14 cellular contexts compared by ENCODE assay signal in the genomic region with DNA sequence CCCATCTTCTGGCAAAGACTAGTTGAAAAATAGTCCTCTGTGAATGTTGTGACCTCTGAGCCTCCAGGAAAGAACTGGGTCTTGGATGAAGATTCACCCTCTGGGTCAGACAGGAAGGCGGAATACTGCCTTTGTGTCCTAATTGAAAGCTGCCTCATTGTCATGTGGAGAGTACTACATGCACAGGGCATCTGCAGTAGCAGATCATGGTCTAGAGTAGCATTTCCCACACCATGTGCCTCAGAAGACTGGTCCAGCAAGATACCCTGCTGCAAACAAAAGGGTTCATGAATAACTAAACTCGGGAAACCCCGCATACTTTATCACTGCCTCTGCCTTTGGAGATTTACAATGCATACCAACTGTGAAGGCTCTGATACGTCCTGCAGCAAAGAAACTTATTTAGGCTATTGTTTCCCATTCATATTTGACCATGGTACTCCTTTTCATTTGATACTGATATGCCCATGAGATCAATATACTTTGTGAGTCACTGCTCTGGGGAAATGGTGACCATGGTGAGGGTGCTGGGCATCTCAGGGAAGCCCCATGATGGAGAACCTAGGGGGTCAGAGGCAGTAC. TPM values are rescaled to one million over a fixed set of nuclear protein-coding genes. Genes with fewer than 3 reads are reported as not detected.
DNase-seq lines count a peak whose midpoint lies in the region; ATAC-seq, FAIRE-seq and TF ChIP-seq lines count a peak whose summit lies in the region.
"Had no signal": no experiment of that assay in that cellular context is flagged by ENCODE, and none has a peak within 500 bp of the region (broad histone marks: within the 10 kb centered on the region; RNA-seq: fewer than 3 reads in every experiment).

No MANE protein-coding gene starts in this region.

- FAIRE-seq in GM12878 (lab: Jason Lieb, UNC), result no peak

- CTCF ChIA-PET in GM12878 (lab: Yijun Ruan, JAX), result interaction anchor here (0.8 kb wide), 1 partner anchor 36 kb away, joined by 5 read pairs; no protein-coding TSS in a partner anchor
- CTCF ChIA-PET in naive thymus-derived CD4-positive, alpha-beta T cell (lab: Charles Lee), result interaction anchor here (1.2 to 1.4 kb wide), 3 partner anchors 20 to 133 kb away, joined by 3 to 6 read pairs (median 5); partner anchors contain the start of genes IRAK2 and SEC13
- CTCF ChIA-PET in Caco-2 (lab: Charles Lee), result interaction anchor here (1.4 kb wide), 1 partner anchor 17 kb away, joined by 4 read pairs; no protein-coding TSS in a partner anchor

- intact Hi-C loops in GM12878 (cut with micrococcal nuclease; ENCODE audit: unreplicated experiment), result no loop called here
- intact Hi-C loops in naive thymus-derived CD4-positive, alpha-beta T cell (cut with micrococcal nuclease), result no loop called here
- intact Hi-C loops in Caco-2 (cut with micrococcal nuclease; ENCODE audit: unreplicated experiment), result no loop called here

- no peaks in the 10 kb centered on the region for H3K27me3 Mint-ChIP-seq in naive thymus-derived CD4-positive, alpha-beta T cell
- no peaks in the 10 kb centered on the region for H3K27me3 Mint-ChIP-seq in Caco-2 (ENCODE audit: insufficient read depth, unreplicated experiment)

- TF ChIP-seq POLR2A in GM12878 (IDR thresholded peaks at IDR 0.05; ENCODE audit: low read depth, low read length) (no peak), Peyer's patch (IDR thresholded peaks at IDR 0.05) (no peak)

- no peaks in the 10 kb centered on the region for H3K79me2 ChIP-seq in Loucy (ENCODE audit: insufficient read depth, low read length)
- H3K79me2 ChIP-seq in GM12878 (ENCODE audit: control insufficient read depth, insufficient read depth, low read length), result no peaks in the 10 kb centered on the region
- H3K79me2 ChIP-seq in Karpas-422 (ENCODE audit: low read length), result no peaks in the 10 kb centered on the region

- H3K27ac Mint-ChIP-seq in naive thymus-derived CD4-positive, alpha-beta T cell, result peak overlapping the region in 7 of 9 donors; percentile 47 to 95 (median 86)
- no peak overlapping the region for H3K27ac Mint-ChIP-seq in Caco-2 (ENCODE audit: unreplicated experiment)

- no peak for TF ChIP-seq EP300 in GM12878 (IDR thresholded peaks at IDR 0.05; ENCODE audit: borderline replicate concordance in 1 of 2, control insufficient read depth in 1 of 2, low read depth in 2 of 2, low read length in 2 of 2)

- no peaks in the 10 kb centered on the region for H3K9me3 Mint-ChIP-seq in naive thymus-derived CD4-positive, alpha-beta T cell
- no peaks in the 10 kb centered on the region for H3K9me3 Mint-ChIP-seq in Caco-2 (ENCODE audit: unreplicated experiment)

- no peaks in the 10 kb centered on the region for H3F3A ChIP-seq in Loucy (ENCODE audit: low read depth)

- no peak for TF ChIP-seq RAD21 in GM12878 (IDR thresholded peaks at IDR 0.05; ENCODE audit: insufficient read depth, low read depth, low read length)

- WGBS in GM12878 (ENCODE audit: insufficient coverage, insufficient replicate concordance, low lambda C conversion rate, missing lambda C conversion rate), result 69% methylated on average over 4 of the region's 4 CpGs

- TF ChIP-seq CTCF in Loucy (conservative IDR thresholded peaks at IDR 0.05; ENCODE audit: low read length) (no peak), GM12878 (IDR thresholded peaks at IDR 0.05 in 2 of 3, conservative IDR thresholded peaks at IDR 0.05 in 1 of 3; ENCODE audit: control insufficient read depth in 2 of 3, extremely low read depth in 1 of 3, insufficient read depth in 1 of 3, low read depth in 3 of 3, low read length in 3 of 3) (no peak), Caco-2 (IDR thresholded peaks at IDR 0.05; ENCODE audit: insufficient read depth in 1 of 2, low read depth in 1 of 2, low read length in 1 of 2, severe bottlenecking in 1 of 2, unreplicated experiment in 1 of 2) (no peak), Peyer's patch (IDR thresholded peaks at IDR 0.05) (no peak)

- peaks cover 0 to 28% (median 0%) of the 10 kb centered on the region in 5 donors for H3K36me3 Mint-ChIP-seq in naive thymus-derived CD4-positive, alpha-beta T cell
- H3K36me3 Mint-ChIP-seq in Caco-2 (ENCODE audit: insufficient read depth, unreplicated experiment), result peaks cover 6% of the 10 kb centered on the region

- H3K9ac ChIP-seq in BLaER1 treated with 17β-estradiol and CSF1 and Interleukin-3, amounts not matched to agents 10 nM and 100 nM, result peak overlapping the region; percentile 41 to 90 (median 85); a peak in 19 of 22 replicates
- H3K9ac ChIP-seq in Loucy (ENCODE audit: low read depth, low read length, poor library complexity, severe bottlenecking), result no peak overlapping the region
- H3K9ac ChIP-seq in GM12878 (ENCODE audit: control insufficient read depth, insufficient read depth, low read length), result no peak overlapping the region
- no peak overlapping the region for H3K9ac ChIP-seq in Karpas-422 (ENCODE audit: low read length)

- H3K9me3 ChIP-seq in BLaER1 treated with 17β-estradiol and CSF1 and Interleukin-3, amounts not matched to agents 10 nM and 100 nM (replicated peaks in 1 of 11), result no peaks in the 10 kb centered on the region
- H3K9me3 ChIP-seq in Loucy (ENCODE audit: insufficient read depth, low read depth, low read length) (no peaks in the 10 kb centered on the region), GM12878 (replicated peaks; ENCODE audit: control insufficient read depth, insufficient read depth, low read length) (no peaks in the 10 kb centered on the region), Karpas-422 (ENCODE audit: low read length) (no peaks in the 10 kb centered on the region), Caco-2 (no peaks in the 10 kb centered on the region), Peyer's patch (no peaks in the 10 kb centered on the region)
- no peaks in the 10 kb centered on the region for H3K9me3 ChIP-seq in naive thymus-derived CD4-positive, alpha-beta T cell (ENCODE audit: control insufficient read depth in 2 of 3, low read length in 3 of 3)
- H3K9me3 ChIP-seq: prostate gland, SJCRH30, vagina had no signal

- H3K4me1 Mint-ChIP-seq in naive thymus-derived CD4-positive, alpha-beta T cell, result peaks cover 38 to 73% (median 63%) of the 10 kb centered on the region in 7 donors
- peaks cover 18% of the 10 kb centered on the region for H3K4me1 Mint-ChIP-seq in Caco-2 (ENCODE audit: low read depth, unreplicated experiment)

- peak overlapping the region; percentile 70 to 97 (median 93) for H3K4me2 ChIP-seq in BLaER1 treated with 17β-estradiol and CSF1 and Interleukin-3, amounts not matched to agents 10 nM and 100 nM
- H3K4me2 ChIP-seq in Loucy (ENCODE audit: low read depth, low read length, poor library complexity, severe bottlenecking), result no peak overlapping the region
- H3K4me2 ChIP-seq in GM12878 (ENCODE audit: control insufficient read depth, insufficient read depth), result no peak overlapping the region
- H3K4me2 ChIP-seq in Karpas-422 (ENCODE audit: low read depth, low read length, poor library complexity, severe bottlenecking), result no peak overlapping the region

- no peaks in the 10 kb centered on the region for H3K27me3 ChIP-seq in BLaER1 treated with 17β-estradiol and CSF1 and Interleukin-3, amounts not matched to agents 10 nM and 100 nM
- H3K27me3 ChIP-seq in Loucy (ENCODE audit: insufficient read depth, low read length, poor library complexity, severe bottlenecking) (no peaks in the 10 kb centered on the region), GM12878 (replicated peaks in 1 of 2; ENCODE audit: control insufficient read depth in 2 of 2, insufficient read depth in 2 of 2, low read length in 1 of 2) (no peaks in the 10 kb centered on the region), Karpas-422 (ENCODE audit: low read length) (no peaks in the 10 kb centered on the region), Caco-2 (replicated peaks; ENCODE audit: control insufficient read depth, insufficient read depth, low read length) (no peaks in the 10 kb centered on the region), Peyer's patch (no peaks in the 10 kb centered on the region)
- H3K27me3 ChIP-seq in naive thymus-derived CD4-positive, alpha-beta T cell (ENCODE audit: control insufficient read depth in 2 of 2, insufficient read depth in 2 of 2, low read length in 2 of 2), result no peaks in the 10 kb centered on the region
- H3K27me3 ChIP-seq: SJCRH30, vagina had no signal

- H2AFZ ChIP-seq in Loucy (ENCODE audit: low read length) (0 out of 2 replicates have a peak overlapping the region, but pooled peaks have one; percentile 10), GM12878 (ENCODE audit: control insufficient read depth, low read depth, low read length) (no peak overlapping the region), Karpas-422 (ENCODE audit: low read length) (no peak overlapping the region)

- H3K27ac ChIP-seq in BLaER1 treated with 17β-estradiol and CSF1 and Interleukin-3, amounts not matched to agents 10 nM and 100 nM, result peak overlapping the region; percentile 77 to 99 (median 98); a peak in 21 of 22 replicates
- H3K27ac ChIP-seq in GM12878 (ENCODE audit: control insufficient read depth, insufficient read depth), result no peak overlapping the region
- H3K27ac ChIP-seq in naive thymus-derived CD4-positive, alpha-beta T cell (ENCODE audit: low read depth, low read length), result no peak overlapping the region
- H3K27ac ChIP-seq in Karpas-422 (ENCODE audit: low read length), result no peak overlapping the region
- H3K27ac ChIP-seq in Peyer's patch, result no peak overlapping the region
- H3K27ac ChIP-seq: SJCRH30, VCaP had no signal

- peak overlapping the region in 6 of 10 donors; percentile 34 to 81 (median 44) for H3K4me3 Mint-ChIP-seq in naive thymus-derived CD4-positive, alpha-beta T cell
- H3K4me3 Mint-ChIP-seq in Caco-2 (ENCODE audit: unreplicated experiment), result no peak overlapping the region

- RAD21 ChIA-PET in GM12878 (lab: Charles Lee; ENCODE audit: unreplicated experiment), result interaction anchor here (1.3 to 1.4 kb wide), 2 partner anchors 14 to 24 kb away, joined by 5 to 6 read pairs; no protein-coding TSS in a partner anchor

- SMC1A ChIA-PET in GM12878 (lab: Charles Lee; ENCODE audit: uncharacterized antibody, unreplicated experiment), result interaction anchor here (1.5 to 1.9 kb wide), 6 partner anchors 9 to 35 kb away, joined by 4 to 10 read pairs (median 6); no protein-coding TSS in a partner anchor

- BruUV-seq in GM12878 (replicated peaks; lab: Mats Ljungman, UMichigan) (no TSS peak), Caco-2 (replicated peaks; lab: Mats Ljungman, UMichigan) (no TSS peak)

- ATAC-seq in GM12878, result no peak
- no peak for ATAC-seq in naive thymus-derived CD4-positive, alpha-beta T cell
- ATAC-seq in GM21381 (IDR thresholded peaks at IDR 0.05; ENCODE audit: unreplicated experiment), result no peak

- H3K9me2 ChIP-seq in Loucy (replicated peaks; ENCODE audit: low read depth, low read length) (no peaks in the 10 kb centered on the region), Karpas-422 (replicated peaks; ENCODE audit: insufficient read depth, low read length) (no peaks in the 10 kb centered on the region)

- in situ Hi-C loops in GM12878 (cut with MboI), result no loop called here

- peaks cover 100% of the 10 kb centered on the region in 10 experiments for H3K4me1 ChIP-seq in BLaER1 treated with 17β-estradiol and CSF1 and Interleukin-3, amounts not matched to agents 10 nM and 100 nM
- H3K4me1 ChIP-seq in Loucy (ENCODE audit: insufficient read depth, low read length, poor library complexity, severe bottlenecking), result no peaks in the 10 kb centered on the region
- peaks cover 33% of the 10 kb centered on the region for H3K4me1 ChIP-seq in GM12878 (ENCODE audit: control insufficient read depth, insufficient read depth, low read length)
- peaks cover 55% of the 10 kb centered on the region in 2 donors for H3K4me1 ChIP-seq in naive thymus-derived CD4-positive, alpha-beta T cell (ENCODE audit: control insufficient read depth in 2 of 2, insufficient read depth in 2 of 2, low read length in 2 of 2)
- no peaks in the 10 kb centered on the region for H3K4me1 ChIP-seq in Karpas-422 (ENCODE audit: low read length)
- peaks cover 28% of the 10 kb centered on the region for H3K4me1 ChIP-seq in Caco-2
- H3K4me1 ChIP-seq in Peyer's patch, result peaks cover 7 to 37% (median 18%) of the 10 kb centered on the region in 4 donors

- no peaks in the 10 kb centered on the region for H4K20me1 ChIP-seq in BLaER1 treated with 17β-estradiol and CSF1 and Interleukin-3, amounts not matched to agents 10 nM and 100 nM
- H4K20me1 ChIP-seq in Loucy (ENCODE audit: insufficient read depth, low read length, poor library complexity, severe bottlenecking) (no peaks in the 10 kb centered on the region), GM12878 (ENCODE audit: control insufficient read depth, insufficient read depth) (no peaks in the 10 kb centered on the region), Karpas-422 (ENCODE audit: insufficient read depth, low read depth, low read length) (no peaks in the 10 kb centered on the region)

- H3K36me3 ChIP-seq in BLaER1 treated with 17β-estradiol and CSF1 and Interleukin-3, amounts not matched to agents 10 nM and 100 nM, result peaks cover 0 to 35% (median 6%) of the 10 kb centered on the region in 11 experiments; a peak in 11 of 22 replicates
- no peaks in the 10 kb centered on the region for H3K36me3 ChIP-seq in Loucy (ENCODE audit: insufficient read depth, low read length)
- 0 out of 4 replicates have a peak, but pooled peaks cover 0 to 4% of the 10 kb centered on the region in 2 experiments for H3K36me3 ChIP-seq in GM12878 (ENCODE audit: control insufficient read depth in 2 of 2, insufficient read depth in 2 of 2, low read length in 1 of 2)
- no peaks in the 10 kb centered on the region for H3K36me3 ChIP-seq in naive thymus-derived CD4-positive, alpha-beta T cell (ENCODE audit: control insufficient read depth in 2 of 3, insufficient read depth in 3 of 3, low read length in 3 of 3)
- no peaks in the 10 kb centered on the region for H3K36me3 ChIP-seq in Karpas-422 (ENCODE audit: insufficient read depth, low read length)
- no peaks in the 10 kb centered on the region; the same call in 1 of the 2 replicates for H3K36me3 ChIP-seq in Caco-2 (ENCODE audit: control insufficient read depth, insufficient read depth, low read length)
- H3K36me3 ChIP-seq in Peyer's patch, result no peaks in the 10 kb centered on the region
- H3K36me3 ChIP-seq: prostate gland, SJCRH30 had no signal

- POLR2A ChIA-PET in GM12878 (lab: Charles Lee) (interaction anchor here (1.0 to 1.8 kb wide), 3 partner anchors 8 to 36 kb away, joined by 3 to 7 read pairs (median 4); no protein-coding TSS in a partner anchor), Caco-2 (lab: Charles Lee) (no interaction called here)
- POLR2A ChIA-PET in naive thymus-derived CD4-positive, alpha-beta T cell (lab: Charles Lee), result interaction anchor here (0.6 to 1.4 kb wide), 3 partner anchors 12 to 378 kb away, joined by 3 read pairs; no protein-coding TSS in a partner anchor

- H3K4me3 ChIP-seq in BLaER1 treated with 17β-estradiol and CSF1 and Interleukin-3, amounts not matched to agents 10 nM and 100 nM, result peak overlapping the region in 7 of 10 experiments; percentile 14 to 55 (median 44); a peak in 13 of 20 replicates
- H3K4me3 ChIP-seq in Loucy (ENCODE audit: low read length, poor library complexity, severe bottlenecking) (no peak overlapping the region), GM12878 (no peak overlapping the region), Karpas-422 (ENCODE audit: low read length) (no peak overlapping the region), Caco-2 (ENCODE audit: low read depth, low read length) (no peak overlapping the region), Peyer's patch (no peak overlapping the region)
- H3K4me3 ChIP-seq in naive thymus-derived CD4-positive, alpha-beta T cell (ENCODE audit: low read length), result no peak overlapping the region
- H3K4me3 ChIP-seq: prostate gland, SJCRH30, vagina had no signal

- DNase-seq in GM12878 (ENCODE audit: low read depth, low spot score), result no peak
- DNase-seq in naive thymus-derived CD4-positive, alpha-beta T cell, result no peak
- no peak for DNase-seq in Karpas-422
- DNase-seq in Caco-2, result no peak
- no peak for DNase-seq in Peyer's patch
- DNase-seq: activated CD8-positive, alpha-beta memory T cell treated with anti-CD3 and anti-CD28 coated beads, Interleukin-2, amount 50 U/mL, for 48 hours; AML-193; SJCRH30 had no signal

RNA-seq across cellular contexts. Expression of gene IRAK2, which starts 22.7 kb away (rescaled TPM):
- 15.3 and 17.6 TPM in 2 replicates for total RNA-seq in GM12878 (2013; cell fraction: nucleolus; rRNA removed)
- total RNA-seq in GM12878 (2014; rRNA removed), result 5.6 and 6.9 TPM in 2 replicates
- total RNA-seq in GM12878 (2014; rRNA removed; fragmentation: Illumina TruSeq; extraction: Trizol), result 4.0 and 4.2 TPM in 2 replicates
- total RNA-seq in GM12878 (2021), result 4.7 and 4.9 TPM in 2 replicates
- polyA plus RNA-seq in GM12878 (2011; ENCODE audit: low read depth), result 1.9 TPM
- 2.6 and 3.4 TPM in 2 replicates for polyA plus RNA-seq in GM12878 (2011; rRNA removed)
- 3.4 and 4.3 TPM in 2 replicates for polyA plus RNA-seq in GM12878 (2011; cell fraction: cytosol; rRNA removed)
- polyA plus RNA-seq in GM12878 (2011; cell fraction: nucleus; rRNA removed), result 1.6 and 1.9 TPM in 2 replicates
- polyA plus RNA-seq in GM12878 (2012), result 2.5 and 4.5 TPM in 2 replicates
- polyA plus RNA-seq in GM12878 (2014; fragmentation: Illumina TruSeq; extraction: Trizol), result 3.9 and 4.8 TPM in 2 replicates
- under 1 TPM; 0.48 to 0.88 TPM for polyA plus RNA-seq in GM12878 (2014; fragmentation: Nextera tagmentation; extraction: Ambion mirVana)
- polyA plus RNA-seq in GM12878 (2014; rRNA removed), result 5.0 and 5.7 TPM in 2 replicates
- polyA plus RNA-seq in GM12878 (2016; fragmentation: Nextera tagmentation; extraction: Ambion mirVana), result 1 to 10 TPM; 3.9 to 4.8 TPM
- 2.4 and 4.4 TPM in 2 replicates for polyA minus RNA-seq in GM12878 (2011; rRNA and poly(A)+ RNA removed)
- 1.1 and 1.6 TPM in 2 replicates for polyA minus RNA-seq in GM12878 (2011; cell fraction: cytosol; rRNA and poly(A)+ RNA removed)
- polyA minus RNA-seq in GM12878 (2011; cell fraction: nucleus; rRNA and poly(A)+ RNA removed), result 0.85 and 1.3 TPM in 2 replicates
- 1 to 10 TPM; 1.5 to 4.8 (median 2.3) TPM for total RNA-seq in naive thymus-derived CD4-positive, alpha-beta T cell
- polyA plus RNA-seq in naive thymus-derived CD4-positive, alpha-beta T cell, result 1 to 10 TPM; 2.3 to 3.8 TPM
- 0.04 TPM in 1 of 2 replicates, not detected in the other for total RNA-seq in Karpas-422 (2014; rRNA removed; shearing (Covaris generic); ENCODE audit: low replicate concordance)
- total RNA-seq in Caco-2 (2022), result 3.8 and 4.2 TPM in 2 replicates
- 10 to 100 TPM in 3 of 4 donors, 1 to 10 TPM in 1; 9.1 to 17.3 (median 11.0) TPM for total RNA-seq in Peyer's patch

RNA-seq across cellular contexts. Expression of gene VHL, which starts 45.8 kb away (rescaled TPM):
- total RNA-seq in GM12878 (2013; cell fraction: nucleolus; rRNA removed), result 114 and 118 TPM in 2 replicates
- total RNA-seq in GM12878 (2014; rRNA removed) (45.9 and 55.7 TPM in 2 replicates), GM12878 (2014; rRNA removed; fragmentation: Illumina TruSeq; extraction: Trizol) (53.3 and 54.6 TPM in 2 replicates), GM12878 (2021) (48.1 and 49.6 TPM in 2 replicates), Caco-2 (2022) (80.7 and 84.1 TPM in 2 replicates), Peyer's patch (10 to 100 TPM; 44.0 to 62.7 (median 52.6) TPM)
- 26.8 TPM for polyA plus RNA-seq in GM12878 (2011; ENCODE audit: low read depth)
- polyA plus RNA-seq in GM12878 (2011; rRNA removed) (39.9 and 49.2 TPM in 2 replicates), GM12878 (2014; fragmentation: Illumina TruSeq; extraction: Trizol) (46.9 and 53.9 TPM in 2 replicates), GM12878 (2014; fragmentation: Nextera tagmentation; extraction: Ambion mirVana) (10 to 100 TPM; 12.0 to 12.2 TPM), GM12878 (2014; rRNA removed) (34.4 and 38.1 TPM in 2 replicates), GM12878 (2016; fragmentation: Nextera tagmentation; extraction: Ambion mirVana) (10 to 100 TPM; 19.9 to 23.9 TPM)
- 21.6 and 26.0 TPM in 2 replicates for polyA plus RNA-seq in GM12878 (2011; cell fraction: cytosol; rRNA removed)
- 16.5 and 25.6 TPM in 2 replicates for polyA plus RNA-seq in GM12878 (2011; cell fraction: nucleus; rRNA removed)
- 37.1 and 43.4 TPM in 2 replicates for polyA plus RNA-seq in GM12878 (2012)
- 38.2 and 41.1 TPM in 2 replicates for polyA minus RNA-seq in GM12878 (2011; rRNA and poly(A)+ RNA removed)
- polyA minus RNA-seq in GM12878 (2011; cell fraction: cytosol; rRNA and poly(A)+ RNA removed), result 13.6 and 17.6 TPM in 2 replicates
- polyA minus RNA-seq in GM12878 (2011; cell fraction: nucleus; rRNA and poly(A)+ RNA removed), result 6.4 and 13.1 TPM in 2 replicates
- 10 to 100 TPM; 56.8 to 77.0 (median 67.0) TPM for total RNA-seq in naive thymus-derived CD4-positive, alpha-beta T cell
- polyA plus RNA-seq in naive thymus-derived CD4-positive, alpha-beta T cell, result 10 to 100 TPM; 16.7 to 34.6 TPM
- 77.7 and 81.9 TPM in 2 replicates for total RNA-seq in Karpas-422 (2014; rRNA removed; shearing (Covaris generic); ENCODE audit: low replicate concordance)

Comparison
In these comparisons a context has a peak if more than half of its experiments do, and no peak if none do; other contexts are left out.
1. H3K27ac ChIP-seq: peak in BLaER1 treated with 17β-estradiol and CSF1 and Interleukin-3, amounts not matched to agents 10 nM and 100 nM (11 of 11); none in GM12878 (single experiment), naive thymus-derived CD4-positive, alpha-beta T cell (single experiment), Karpas-422 (single experiment) and Peyer's patch (0 of 4).
2. H3K4me2 ChIP-seq: peak in BLaER1 treated with 17β-estradiol and CSF1 and Interleukin-3, amounts not matched to agents 10 nM and 100 nM (11 of 11); none in Loucy (single experiment), GM12878 (single experiment) and Karpas-422 (single experiment).
3. H3K4me3 ChIP-seq: peak in BLaER1 treated with 17β-estradiol and CSF1 and Interleukin-3, amounts not matched to agents 10 nM and 100 nM (7 of 10); none in Loucy (single experiment), GM12878 (single experiment), naive thymus-derived CD4-positive, alpha-beta T cell (single experiment), Karpas-422 (single experiment), Caco-2 (single experiment) and Peyer's patch (0 of 4).
4. H3K9ac ChIP-seq: peak in BLaER1 treated with 17β-estradiol and CSF1 and Interleukin-3, amounts not matched to agents 10 nM and 100 nM (11 of 11); none in Loucy (single experiment), GM12878 (single experiment) and Karpas-422 (single experiment).